33 cellular contexts compared by ENCODE assay signal in genomic region chr20:61661025-61661424, GRCh38.
"Had no signal": no experiment of that assay in that cellular context is flagged by ENCODE, and none has a peak within 500 bp of the region (broad histone marks: within the 10 kb centered on the region; RNA-seq: fewer than 3 reads in every experiment).

No MANE protein-coding gene starts in this region.

- H3K36me3 ChIP-seq: brain microvascular endothelial cell, WERI-Rb-1 had no signal

- H2AFZ ChIP-seq: PC-9 had no signal

- H3K27me3 ChIP-seq: brain microvascular endothelial cell had no signal

- ATAC-seq: activated CD8-positive, alpha-beta memory T cell treated with anti-CD3 and anti-CD28 coated beads, Interleukin-2, amount 10 ng/mL, durations not matched to agents 7 days and 5 days had no signal

- H3K4me3 ChIP-seq: PC-9 had no signal

- H3K4me2 ChIP-seq: PC-9 had no signal

- DNase-seq: activated CD4-positive, alpha-beta memory T cell treated with anti-CD3 and anti-CD28 coated beads, Interleukin-2, amount 10 ng/mL, durations not matched to agents 7 days and 5 days; activated CD4-positive, alpha-beta T cell treated with anti-CD3 and anti-CD28 coated beads for 1 hour; activated CD4-positive, alpha-beta T cell treated with anti-CD3 and anti-CD28 coated beads for 48 hours; activated CD4-positive, CD25-positive, alpha-beta regulatory T cell; activated CD8-positive, alpha-beta memory T cell treated with anti-CD3 and anti-CD28 coated beads for 24 hours; activated CD8-positive, alpha-beta memory T cell treated with anti-CD3 and anti-CD28 coated beads, Interleukin-2, amount 10 ng/mL, durations not matched to agents 7 days and 5 days; activated CD8-positive, alpha-beta memory T cell treated with anti-CD3 and anti-CD28 coated beads, Interleukin-2, amount 50 U/mL, for 48 hours; activated effector memory CD4-positive, alpha-beta T cell treated with Interleukin-2 at 50 U/mL for 16 hours; activated naive CD4-positive, alpha-beta T cell treated with anti-CD3 and anti-CD28 coated beads, Interleukin-2, amount 10 ng/mL, durations not matched to agents 7 days and 5 days; activated T-cell treated with anti-CD3 and anti-CD28 coated beads, Interleukin-2, amount 50 U/mL, for 48 hours; amniotic stem cell; brain microvascular endothelial cell; central memory CD4-positive, alpha-beta T cell; Karpas-422; KBM-7; NCI-H1048; NCI-H1436; NCI-H1694; NCI-H1930; NCI-H2081 treated with DMSO at 0.1 percent for 48 hours; NCI-H345; NCI-H524 treated with DMSO at 0.1 percent for 48 hours; NCI-H748 treated with DMSO at 0.1 percent for 48 hours; NK-92 treated with Interleukin-12 subunit alpha and Interleukin-12 subunit beta, amount 100 ng/mL, for 24 hours; PC-9; Right ventricle myocardium superior; SW 1271; T-helper 1 cell; T-helper 2 cell; T-helper 9 cell; WERI-Rb-1 had no signal

- FAIRE-seq: RCC 7860 had no signal

- H3K27ac ChIP-seq: brain microvascular endothelial cell, PC-9, RWPE1, WERI-Rb-1 had no signal
